8 cellular contexts compared by ENCODE assay signal in the genomic region with DNA sequence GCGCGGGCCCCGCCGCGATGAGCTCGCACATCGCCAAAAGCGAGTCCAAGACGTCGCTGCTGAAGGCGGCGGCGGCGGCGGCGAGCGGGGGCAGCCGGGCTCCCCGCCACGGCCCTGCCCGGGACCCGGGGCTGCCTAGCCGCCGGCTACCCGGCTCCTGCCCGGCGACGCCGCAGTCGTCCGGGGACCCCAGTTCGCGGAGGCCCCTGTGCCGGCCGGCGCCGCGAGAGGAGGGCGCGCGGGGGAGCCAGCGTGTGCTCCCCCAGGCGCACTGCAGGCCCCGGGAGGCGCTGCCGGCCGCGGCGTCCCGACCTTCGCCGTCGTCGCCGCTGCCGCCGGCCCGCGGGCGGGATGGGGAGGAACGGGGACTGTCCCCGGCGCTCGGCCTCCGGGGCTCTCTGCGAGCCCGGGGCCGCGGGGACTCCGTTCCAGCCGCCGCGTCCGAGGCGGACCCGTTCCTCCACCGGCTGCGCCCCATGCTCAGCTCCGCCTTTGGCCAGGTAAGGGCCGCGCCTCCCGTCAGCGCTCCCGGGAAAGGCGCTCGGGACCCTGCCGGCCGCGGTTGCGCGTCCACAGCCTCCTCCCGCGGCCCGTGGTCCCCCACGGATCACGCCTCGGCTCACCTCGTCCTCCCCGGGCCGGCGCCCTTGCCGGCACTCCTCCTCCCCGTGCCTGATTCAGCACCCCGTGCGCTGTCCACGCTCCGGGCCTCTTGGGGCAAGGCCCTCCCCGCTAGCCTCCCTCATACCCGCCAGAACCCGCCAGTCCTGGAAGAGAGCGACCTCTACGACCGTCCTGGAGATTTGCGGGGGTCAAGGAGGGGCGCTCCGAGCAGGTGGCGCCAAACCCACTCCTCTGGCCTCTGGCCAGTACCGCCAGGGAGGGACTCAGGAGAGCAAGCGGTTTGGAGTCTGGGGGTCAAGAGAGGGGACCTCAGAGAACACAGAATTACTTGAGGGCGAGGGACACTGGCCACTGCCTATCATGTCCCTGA. TPM values are rescaled to one million over a fixed set of nuclear protein-coding genes. Genes with fewer than 3 reads are reported as not detected.
DNase-seq lines count a peak whose midpoint lies in the region; ATAC-seq and TF ChIP-seq lines count a peak whose summit lies in the region.

No MANE protein-coding gene starts in this region.

- H3K4me2 ChIP-seq in neural progenitor cell: peak overlapping the region; percentile 88

- H3K27ac Mint-ChIP-seq in neural progenitor cell: no peak overlapping the region

- no peak overlapping the region for H2AFZ ChIP-seq in neural progenitor cell (replicated peaks)

- no peaks in the 10 kb centered on the region for H3K79me2 ChIP-seq in neural progenitor cell (ENCODE audit: low read depth)

- H3K36me3 ChIP-seq in neural progenitor cell: no peaks in the 10 kb centered on the region

- H3K36me3 Mint-ChIP-seq in neural progenitor cell: no peaks in the 10 kb centered on the region

- peaks cover 27% of the 10 kb centered on the region for H3F3A ChIP-seq in neural progenitor cell (ENCODE audit: low read depth)

- no peaks in the 10 kb centered on the region for H3K9me3 ChIP-seq in neural progenitor cell (ENCODE audit: low read depth)

- ATAC-seq in GM21825 (IDR thresholded peaks at IDR 0.05; ENCODE audit: unreplicated experiment) (peak; percentile 28), esophagus mucosa (peak; percentile 79)

- DNase-seq in ELR (ENCODE audit: low read depth) (peak; percentile 61), NAMALWA (ENCODE audit: low spot score) (peak; percentile 41), activated T-cell treated with anti-CD3 and anti-CD28 coated beads for 4 hours (peak; percentile 17), neural progenitor cell (ENCODE audit: low spot score) (peak; percentile 93), GDM1 (lab: John Stamatoyannopoulos, UW) (no peak), NCI-H446 (lab: John Stamatoyannopoulos, UW) (no peak)

- peaks cover 2% of the 10 kb centered on the region for H3K9me3 Mint-ChIP-seq in neural progenitor cell

- H3K4me3 ChIP-seq in neural progenitor cell: peak overlapping the region; percentile 46

- peak overlapping the region; percentile 88 for H3K4me3 Mint-ChIP-seq in neural progenitor cell

- TF ChIP-seq CTCF in neural progenitor cell (IDR thresholded peaks at IDR 0.05): peak; percentile 47

- H4K20me1 ChIP-seq in neural progenitor cell (ENCODE audit: low read depth): peaks cover 25% of the 10 kb centered on the region

- peaks cover 20% of the 10 kb centered on the region for H3K4me1 Mint-ChIP-seq in neural progenitor cell

- peaks cover 53% of the 10 kb centered on the region for H3K27me3 Mint-ChIP-seq in neural progenitor cell (ENCODE audit: insufficient read depth, low read depth)

- peaks cover 74% of the 10 kb centered on the region for H3K27me3 ChIP-seq in neural progenitor cell

- H3K4me1 ChIP-seq in neural progenitor cell: peaks cover 13% of the 10 kb centered on the region

- no peak overlapping the region for H3K27ac ChIP-seq in neural progenitor cell

- H3K9ac ChIP-seq in neural progenitor cell: no peak overlapping the region

RNA-seq across cellular contexts. Expression of a gene that starts 0.7 kb away (rescaled TPM):
- total RNA-seq in esophagus mucosa: 0.16 TPM
- total RNA-seq in neural progenitor cell (ENCODE audit: low replicate concordance): 0.47 and 1.6 TPM in 2 replicates

RNA-seq across cellular contexts. Expression of a gene that starts 45.8 kb away (rescaled TPM):
- total RNA-seq in esophagus mucosa (40.1 TPM), neural progenitor cell (ENCODE audit: low replicate concordance) (94.7 and 100 TPM in 2 replicates)

RNA-seq across cellular contexts. Expression of a gene that starts 59.9 kb away (rescaled TPM):
- total RNA-seq in esophagus mucosa: 26.2 TPM
- total RNA-seq in neural progenitor cell (ENCODE audit: low replicate concordance): 42.7 and 43.7 TPM in 2 replicates

Comparison
In these comparisons a context has a peak if more than half of its experiments do, and no peak if none do; other contexts are left out.
1. DNase-seq: peak in ELR (single experiment), NAMALWA (single experiment), activated T-cell treated with anti-CD3 and anti-CD28 coated beads for 4 hours (single experiment) and neural progenitor cell (single experiment); none in GDM1 (single experiment) and NCI-H446 (0 of 2).